ENCODE assay signal across 18 cellular contexts in genomic region chr1:75588779-75589475, GRCh38. TPM values are rescaled to one million over a fixed set of nuclear protein-coding genes. Genes with fewer than 3 reads are reported as not detected.
"Had no signal": no experiment of that assay in that cellular context is flagged by ENCODE, and none has a peak within 500 bp of the region (broad histone marks: within the 10 kb centered on the region; RNA-seq: fewer than 3 reads in every experiment).

No MANE protein-coding gene starts in this region.

- H3K36me3 Mint-ChIP-seq: natural killer cell had no signal

- H3K4me3 Mint-ChIP-seq: activated naive CD4-positive, alpha-beta T cell treated with anti-CD3 and anti-CD28 coated beads, Interleukin-2, amount 50 U/mL, for 24 hours; natural killer cell had no signal

- H3K9me3 Mint-ChIP-seq: activated naive CD4-positive, alpha-beta T cell treated with anti-CD3 and anti-CD28 coated beads, Interleukin-2, amount 50 U/mL, for 24 hours had no signal

- H3K27ac ChIP-seq: ascending aorta, neutrophil, parathyroid adenoma, right atrium auricular region, transverse colon, uterus had no signal

- H3K4me1 Mint-ChIP-seq: activated naive CD4-positive, alpha-beta T cell treated with anti-CD3 and anti-CD28 coated beads, Interleukin-2, amount 50 U/mL, for 24 hours; natural killer cell had no signal

- DNase-seq: activated CD4-positive, alpha-beta T cell treated with anti-CD3 and anti-CD28 coated beads for 1 hour; activated gamma-delta T cell; dermis blood vessel endothelial cell; effector memory CD4-positive, alpha-beta T cell; natural killer cell; stimulated activated CD4-positive, alpha-beta T cell treated with anti-CD3 and anti-CD28 coated beads, Interleukin-12 subunit alpha, Interleukin-12 subunit beta, amount 100 ng/mL, for 4 hours; stimulated activated CD4-positive, alpha-beta T cell treated with anti-CD3 and anti-CD28 coated beads, Interleukin-2, amount 100 ng/mL, for 24 hours; stimulated activated naive CD8-positive, alpha-beta T cell treated with anti-CD3 and anti-CD28 coated beads, Interleukin-15, Interleukin-2, amounts not matched to agents 100 U/mL and 50 U/mL, for 24 hours; T-helper 1 cell; T1000; transverse colon; uterus had no signal

- H3K9ac ChIP-seq: parathyroid adenoma had no signal

- H3K4me1 ChIP-seq: ascending aorta, parathyroid adenoma, right atrium auricular region, transverse colon, uterus had no signal

- H3K27me3 ChIP-seq: ascending aorta, neutrophil, right atrium auricular region, transverse colon, uterus had no signal

- H3K4me3 ChIP-seq: ascending aorta, lung, right atrium auricular region, transverse colon, uterus had no signal

- H3K9me3 ChIP-seq: ascending aorta, neutrophil, right atrium auricular region, transverse colon, uterus had no signal

- H3K36me3 ChIP-seq: ascending aorta, neutrophil, right atrium auricular region, transverse colon, uterus had no signal

- H3K27ac Mint-ChIP-seq: activated naive CD4-positive, alpha-beta T cell treated with anti-CD3 and anti-CD28 coated beads, Interleukin-2, amount 50 U/mL, for 24 hours; natural killer cell had no signal

- ATAC-seq: natural killer cell; stimulated activated naive CD8-positive, alpha-beta T cell treated with anti-CD3 and anti-CD28 coated beads, Interleukin-15, Interleukin-2, amounts not matched to agents 100 U/mL and 50 U/mL, for 24 hours had no signal

RNA-seq across cellular contexts. Expression of gene SLC44A5, which starts 22.0 kb away (rescaled TPM):
- total RNA-seq: ascending aorta had no signal
